15 cellular contexts compared by ENCODE assay signal in genomic region chr4:97139796-97140195, GRCh38.
"Had no signal": no experiment of that assay in that cellular context is flagged by ENCODE, and none has a peak within 500 bp of the region (broad histone marks: within the 10 kb centered on the region; RNA-seq: fewer than 3 reads in every experiment).

No MANE protein-coding gene starts in this region.

- H3K4me1 ChIP-seq: heart right ventricle, pancreas had no signal

- H3K27me3 ChIP-seq: heart right ventricle had no signal

- FAIRE-seq: frontal cortex, islet of Langerhans, pancreas, small intestine, urothelium cell line had no signal

- H3K27ac ChIP-seq: heart right ventricle, pancreas had no signal

- H3K4me3 ChIP-seq: heart right ventricle, pancreas had no signal

- DNase-seq: effector memory CD4-positive, alpha-beta T cell; heart right ventricle; hypothalamus; midbrain; naive B cell; occipital lobe; pancreas; right cardiac atrium; small intestine; stimulated activated CD4-positive, alpha-beta T cell treated with anti-CD3 and anti-CD28 coated beads, Interleukin-12 subunit alpha, Interleukin-12 subunit beta, amount 100 ng/mL, for 4 hours; stimulated activated naive CD4-positive, alpha-beta T cell had no signal

- ATAC-seq: heart right ventricle, left lobe of liver, pancreas, right cardiac atrium had no signal

- H3K36me3 ChIP-seq: heart right ventricle, pancreas had no signal
